ENCODE assay signal across 1 cellular context in genomic region chr10:76393875-76394706, GRCh38.
A peak's percentile ranks its signal among the peaks of the same experiment; 100 is the strongest.
TF ChIP-seq lines count a peak whose summit lies in the region.

No MANE protein-coding gene starts in this region.

TF ChIP-seq in liver, 16 proteins besides CTCF, POLR2A, EP300 and RAD21 (continued from another document):
- no peak for TF ChIP-seq REST (IDR thresholded peaks at IDR 0.05)
- TF ChIP-seq GABPA (IDR thresholded peaks at IDR 0.05 in 1 of 2, conservative IDR thresholded peaks at IDR 0.05 in 1 of 2): no peak
- no peak for TF ChIP-seq EGR1 (IDR thresholded peaks at IDR 0.05; ENCODE audit: low read depth in 2 of 2)
- TF ChIP-seq HNF4A (conservative IDR thresholded peaks at IDR 0.05): peak; percentile 35 to 79
TF ChIP-seq in liver: peak in this region for 2.
